Comparison of ENCODE assay signal across 8 cellular contexts in genomic region chr7:47968852-47969774, GRCh38.
A peak's percentile ranks its signal among the peaks of the same experiment; 100 is the strongest.
DNase-seq lines count a peak whose midpoint lies in the region; ATAC-seq and TF ChIP-seq lines count a peak whose summit lies in the region.

No MANE protein-coding gene starts in this region.

- TF ChIP-seq CTCF in WI38 (IDR thresholded peaks at IDR 0.05; ENCODE audit: low read depth, low read length), result peak; percentile 96

- H3K27ac Mint-ChIP-seq in central memory CD8-positive, alpha-beta T cell (ENCODE audit: low read depth), result peak overlapping the region; percentile 61

- peak; percentile 58 for ATAC-seq in HG02571 (IDR thresholded peaks at IDR 0.05; ENCODE audit: unreplicated experiment)
- ATAC-seq in central memory CD8-positive, alpha-beta T cell (replicated peaks; ENCODE audit: extremely low read depth, poor library complexity, severe bottlenecking), result peak; percentile 52

- peaks cover 50% of the 10 kb centered on the region for H3K4me1 Mint-ChIP-seq in central memory CD8-positive, alpha-beta T cell

- no peaks in the 10 kb centered on the region for H3K9me3 Mint-ChIP-seq in central memory CD8-positive, alpha-beta T cell

- H3K36me3 Mint-ChIP-seq in central memory CD8-positive, alpha-beta T cell (ENCODE audit: insufficient read depth), result peaks cover 75% of the 10 kb centered on the region

- no peak overlapping the region for H3K4me3 Mint-ChIP-seq in central memory CD8-positive, alpha-beta T cell

- H3K27me3 Mint-ChIP-seq in central memory CD8-positive, alpha-beta T cell, result no peaks in the 10 kb centered on the region

- H3K4me3 ChIP-seq in WI38 (ENCODE audit: low read depth, low read length), result no peak overlapping the region

- DNase-seq in NCI-H2029 treated with DMSO at 0.1 percent for 48 hours (lab: John Stamatoyannopoulos, UW), result peak; percentile 27
- DNase-seq in NCI-H2029 (lab: John Stamatoyannopoulos, UW), result no peak
- peak; percentile 66 for DNase-seq in NCI-H146 (lab: John Stamatoyannopoulos, UW)
- peak in 1 of 2 donors; percentile 24 for DNase-seq in central memory CD8-positive, alpha-beta T cell (ENCODE audit: low spot score in 2 of 2)
- peak; percentile 93 for DNase-seq in left kidney (ENCODE audit: low read depth, low spot score)
- peak; percentile 11 for DNase-seq in stimulated activated CD8-positive, alpha-beta memory T cell treated with anti-CD3 and anti-CD28 coated beads, Interleukin-12 subunit alpha, Interleukin-12 subunit beta, amount 100 ng/mL, for 24 hours (ENCODE audit: extremely low read depth)
